In the genomic region with DNA sequence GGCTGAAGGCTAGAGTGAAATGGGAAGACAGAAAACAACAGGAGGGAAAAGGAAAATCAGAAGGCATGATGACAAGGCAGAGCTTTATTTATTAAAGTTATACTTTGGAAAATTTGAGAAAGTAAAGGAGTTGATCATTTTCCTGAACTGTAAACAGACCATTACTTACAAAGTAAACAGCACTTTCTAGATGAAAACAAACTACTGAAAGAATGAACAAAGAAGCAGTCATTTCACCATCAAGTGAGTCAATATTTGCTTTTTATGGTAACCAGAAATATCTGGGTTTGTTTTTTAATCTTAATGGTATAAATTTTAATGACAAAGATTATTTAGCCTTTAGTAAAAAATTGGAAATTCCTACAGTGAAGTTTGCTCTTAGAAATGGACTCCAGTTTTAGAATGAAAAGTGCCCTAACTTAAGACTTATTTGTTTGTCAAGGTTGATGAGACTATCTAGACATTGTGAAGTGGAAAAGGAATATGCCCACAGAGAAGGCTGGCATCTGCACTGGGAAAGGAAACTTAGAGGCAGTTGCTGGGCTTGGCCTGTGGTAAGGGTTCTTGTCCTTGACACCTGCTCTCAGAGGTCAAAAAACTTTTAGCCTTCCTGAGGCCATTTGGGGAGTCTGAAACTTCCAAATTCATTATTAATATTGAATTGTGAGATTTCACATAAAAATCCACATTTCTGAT, we compare ENCODE assay signal across 1 cellular context.
A peak's percentile ranks its signal among the peaks of the same experiment; 100 is the strongest.
TF ChIP-seq lines count a peak whose summit lies in the region.

No MANE protein-coding gene starts in this region.

TF ChIP-seq in A549, 52 proteins besides CTCF, POLR2A, EP300 and RAD21 (continued from another document):
- TF ChIP-seq, protein P1, sequence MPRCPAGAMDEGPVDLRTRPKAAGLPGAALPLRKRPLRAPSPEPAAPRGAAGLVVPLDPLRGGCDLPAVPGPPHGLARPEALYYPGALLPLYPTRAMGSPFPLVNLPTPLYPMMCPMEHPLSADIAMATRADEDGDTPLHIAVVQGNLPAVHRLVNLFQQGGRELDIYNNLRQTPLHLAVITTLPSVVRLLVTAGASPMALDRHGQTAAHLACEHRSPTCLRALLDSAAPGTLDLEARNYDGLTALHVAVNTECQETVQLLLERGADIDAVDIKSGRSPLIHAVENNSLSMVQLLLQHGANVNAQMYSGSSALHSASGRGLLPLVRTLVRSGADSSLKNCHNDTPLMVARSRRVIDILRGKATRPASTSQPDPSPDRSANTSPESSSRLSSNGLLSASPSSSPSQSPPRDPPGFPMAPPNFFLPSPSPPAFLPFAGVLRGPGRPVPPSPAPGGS (IDR thresholded peaks at IDR 0.05) = no peak
- TF ChIP-seq, protein P2, sequence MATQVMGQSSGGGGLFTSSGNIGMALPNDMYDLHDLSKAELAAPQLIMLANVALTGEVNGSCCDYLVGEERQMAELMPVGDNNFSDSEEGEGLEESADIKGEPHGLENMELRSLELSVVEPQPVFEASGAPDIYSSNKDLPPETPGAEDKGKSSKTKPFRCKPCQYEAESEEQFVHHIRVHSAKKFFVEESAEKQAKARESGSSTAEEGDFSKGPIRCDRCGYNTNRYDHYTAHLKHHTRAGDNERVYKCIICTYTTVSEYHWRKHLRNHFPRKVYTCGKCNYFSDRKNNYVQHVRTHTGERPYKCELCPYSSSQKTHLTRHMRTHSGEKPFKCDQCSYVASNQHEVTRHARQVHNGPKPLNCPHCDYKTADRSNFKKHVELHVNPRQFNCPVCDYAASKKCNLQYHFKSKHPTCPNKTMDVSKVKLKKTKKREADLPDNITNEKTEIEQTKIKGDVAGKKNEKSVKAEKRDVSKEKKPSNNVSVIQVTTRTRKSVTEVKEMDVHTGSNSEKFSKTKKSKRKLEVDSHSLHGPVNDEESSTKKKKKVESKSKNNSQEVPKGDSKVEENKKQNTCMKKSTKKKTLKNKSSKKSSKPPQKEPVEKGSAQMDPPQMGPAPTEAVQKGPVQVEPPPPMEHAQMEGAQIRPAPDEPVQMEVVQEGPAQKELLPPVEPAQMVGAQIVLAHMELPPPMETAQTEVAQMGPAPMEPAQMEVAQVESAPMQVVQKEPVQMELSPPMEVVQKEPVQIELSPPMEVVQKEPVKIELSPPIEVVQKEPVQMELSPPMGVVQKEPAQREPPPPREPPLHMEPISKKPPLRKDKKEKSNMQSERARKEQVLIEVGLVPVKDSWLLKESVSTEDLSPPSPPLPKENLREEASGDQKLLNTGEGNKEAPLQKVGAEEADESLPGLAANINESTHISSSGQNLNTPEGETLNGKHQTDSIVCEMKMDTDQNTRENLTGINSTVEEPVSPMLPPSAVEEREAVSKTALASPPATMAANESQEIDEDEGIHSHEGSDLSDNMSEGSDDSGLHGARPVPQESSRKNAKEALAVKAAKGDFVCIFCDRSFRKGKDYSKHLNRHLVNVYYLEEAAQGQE (IDR thresholded peaks at IDR 0.05) = no peak
- 0 out of 2 replicates have a peak, but pooled peaks have one; percentile 25 for TF ChIP-seq GATA3 (IDR thresholded peaks at IDR 0.05; ENCODE audit: borderline replicate concordance)
